Comparison of ENCODE assay signal across 1 cellular context in genomic region chr1:67171978-67172377, GRCh38.
TF ChIP-seq lines count a peak whose summit lies in the region.

No MANE protein-coding gene starts in this region.

TF ChIP-seq in GM12878, 131 proteins besides CTCF, POLR2A, EP300 and RAD21 (continued from another document):
- TF ChIP-seq CUX1 (IDR thresholded peaks at IDR 0.05; ENCODE audit: insufficient replicate concordance, low read depth, low read length) (no peak), ELK1 (IDR thresholded peaks at IDR 0.05; ENCODE audit: low read depth, low read length) (no peak), PAX8 (IDR thresholded peaks at IDR 0.05) (no peak; the same call in 1 of the 2 replicates), NR2C1 (IDR thresholded peaks at IDR 0.05) (no peak), HDGF (IDR thresholded peaks at IDR 0.05) (no peak)
